In the genomic region with DNA sequence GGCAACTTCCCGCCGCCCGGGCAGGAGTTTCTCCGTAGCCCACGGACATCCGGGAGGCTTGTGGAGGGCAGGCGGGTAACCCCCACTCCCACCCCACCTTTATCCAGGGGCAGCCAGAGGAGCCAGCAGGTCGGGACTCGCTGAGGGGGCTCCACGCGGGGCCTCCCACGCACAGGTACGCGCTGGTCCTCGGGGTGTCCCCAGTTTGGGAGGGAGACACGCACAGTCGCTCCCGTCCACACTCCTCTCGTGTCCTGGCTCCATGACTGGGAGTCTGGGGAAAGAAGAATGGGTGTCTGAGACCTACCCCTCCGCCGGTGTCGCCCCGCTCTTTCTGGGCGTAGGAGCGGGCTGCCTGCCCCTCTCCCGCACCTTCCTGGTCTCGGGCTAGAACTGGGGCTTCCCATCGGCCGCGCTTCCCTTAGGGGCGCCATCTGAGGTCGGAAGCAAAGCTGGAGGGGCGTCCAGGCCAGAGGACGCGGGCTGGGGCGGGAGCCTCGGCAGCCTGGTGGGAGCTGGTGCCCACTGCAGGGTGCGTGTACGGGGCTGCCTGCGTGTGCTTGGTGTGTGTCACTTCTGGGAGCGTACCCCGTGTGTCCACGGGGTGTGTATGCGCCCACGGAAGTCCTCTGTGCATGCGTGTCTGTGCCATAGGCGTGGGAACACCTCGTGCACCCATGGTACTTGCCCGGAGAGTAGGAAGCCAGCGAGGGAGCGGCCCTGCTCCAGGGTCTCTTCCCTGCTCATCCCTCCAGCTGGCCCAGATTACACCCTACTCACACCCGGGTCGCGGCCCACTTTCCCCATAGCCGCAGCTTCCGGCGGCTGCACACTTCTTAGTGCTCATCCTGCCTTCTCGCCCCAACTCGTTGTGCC, we compare ENCODE assay signal across 9 cellular contexts.
DNase-seq lines count a peak whose midpoint lies in the region; ATAC-seq, FAIRE-seq and TF ChIP-seq lines count a peak whose summit lies in the region.
"Had no signal": no experiment of that assay in that cellular context is flagged by ENCODE, and none has a peak within 500 bp of the region (broad histone marks: within the 10 kb centered on the region; RNA-seq: fewer than 3 reads in every experiment).

No MANE protein-coding gene starts in this region.

- intact Hi-C loops in K562 (cut with micrococcal nuclease) = no loop called here

- H3K4me3 ChIP-seq in K562 = no peak overlapping the region

- DNase-seq in T-helper 2 cell treated with Interferon-gamma antibody and Interleukin-4, amounts not matched to agents 5 μg/mL and 100 μg/mL, for 36 hours (ENCODE audit: low spot score) = no peak
- no peak for DNase-seq in T-helper 2 cell
- DNase-seq in K562 (ENCODE audit: extremely low read depth in 1 of 4, low spot score in 3 of 4) = no peak
- no peak for DNase-seq in memory B cell (ENCODE audit: low spot score in 2 of 2)
- peak; percentile 9 for DNase-seq in superior temporal gyrus (ENCODE audit: extremely low spot score)
- no peak for DNase-seq in NCI-H1436 treated with DMSO at 0.1 percent for 48 hours (lab: John Stamatoyannopoulos, UW)
- no peak for DNase-seq in GM03348 (ENCODE audit: low spot score)
- DNase-seq: midbrain had no signal

- peak; percentile 8 for ATAC-seq in K562
- ATAC-seq in memory B cell (ENCODE audit: low read depth) = peak; percentile 24
- no peak for ATAC-seq in GM21723 (IDR thresholded peaks at IDR 0.05; ENCODE audit: unreplicated experiment)

- no peaks in the 10 kb centered on the region for H3K9me3 ChIP-seq in K562 (replicated peaks; ENCODE audit: control insufficient read depth, insufficient read depth, low read depth, low read length)

- TF ChIP-seq CTCF in K562 (IDR thresholded peaks at IDR 0.05 in 2 of 3, conservative IDR thresholded peaks at IDR 0.05 in 1 of 3; ENCODE audit: insufficient read depth in 2 of 3, low read depth in 1 of 3, low read length in 3 of 3) = no peak

- H3K36me3 ChIP-seq in K562 (ENCODE audit: control insufficient read depth, insufficient read depth, low read length) = no peaks in the 10 kb centered on the region

- no peak overlapping the region for H3K4me2 ChIP-seq in K562 (ENCODE audit: insufficient read depth, low read length)

- 24% methylated on average over 55 of the region's 59 CpGs for WGBS in K562 (ENCODE audit: insufficient coverage, low coverage, missing lambda C conversion rate)

- BruUV-seq in K562 (replicated peaks; lab: Mats Ljungman, UMichigan) = no TSS peak

- no peak for TF ChIP-seq EP300 in K562 (IDR thresholded peaks at IDR 0.05; ENCODE audit: low read length)

- no peaks in the 10 kb centered on the region for H3K79me2 ChIP-seq in K562 (ENCODE audit: control insufficient read depth, insufficient read depth, low read length)

- peaks cover 4% of the 10 kb centered on the region for H3K9me1 ChIP-seq in K562 (ENCODE audit: control insufficient read depth, insufficient read depth, low read length)

- peaks cover 14% of the 10 kb centered on the region for H4K20me1 ChIP-seq in K562 (replicated peaks; ENCODE audit: control insufficient read depth, insufficient read depth, low read length)

- no peaks in the 10 kb centered on the region for H3K9me3 Mint-ChIP-seq in T-helper 2 cell treated with Interferon-gamma antibody and Interleukin-4, amounts not matched to agents 5 μg/mL and 100 μg/mL, for 36 hours
- no peaks in the 10 kb centered on the region for H3K9me3 Mint-ChIP-seq in memory B cell

- FAIRE-seq in K562 (lab: Jason Lieb, UNC) = no peak

- in situ Hi-C loops in K562 (cut with MboI) = no loop called here

- TF ChIP-seq RAD21 in K562 (CRISPR knock-in tag; conservative IDR thresholded peaks at IDR 0.05 in 1 of 2, IDR thresholded peaks at IDR 0.05 in 1 of 2) = no peak

- no peak overlapping the region for H3K27ac ChIP-seq in K562 (ENCODE audit: extremely low read depth, low read depth, low read length)

- H3K9ac ChIP-seq in K562 (ENCODE audit: insufficient read depth in 1 of 2, low read depth in 2 of 2, low read length in 2 of 2) = no peak overlapping the region

- POLR2A ChIA-PET in K562 (lab: Yijun Ruan, JAX) = interaction anchor here (0.6 to 0.7 kb wide), 2 partner anchors 442 to 692 kb away, joined by 3 read pairs; no protein-coding TSS in a partner anchor

- H3K27me3 ChIP-seq in K562 (ENCODE audit: control insufficient read depth in 2 of 2, insufficient read depth in 2 of 2, low read length in 2 of 2) = peaks cover 29 to 70% of the 10 kb centered on the region in 2 experiments; a peak in 4 of 5 replicates

- TF ChIP-seq POLR2A in K562 (conservative IDR thresholded peaks at IDR 0.05) = no peak

- H3K27ac Mint-ChIP-seq in T-helper 2 cell treated with Interferon-gamma antibody and Interleukin-4, amounts not matched to agents 5 μg/mL and 100 μg/mL, for 36 hours = no peak overlapping the region
- H3K27ac Mint-ChIP-seq in memory B cell = no peak overlapping the region

- H3K36me3 Mint-ChIP-seq in T-helper 2 cell treated with Interferon-gamma antibody and Interleukin-4, amounts not matched to agents 5 μg/mL and 100 μg/mL, for 36 hours (ENCODE audit: low read depth) = no peaks in the 10 kb centered on the region
- no peaks in the 10 kb centered on the region for H3K36me3 Mint-ChIP-seq in memory B cell

- CTCF ChIA-PET in K562 (lab: Yijun Ruan, JAX; ENCODE audit: low intra/inter-chr PET ratio) = no interaction called here

- H3K27me3 Mint-ChIP-seq in T-helper 2 cell treated with Interferon-gamma antibody and Interleukin-4, amounts not matched to agents 5 μg/mL and 100 μg/mL, for 36 hours (ENCODE audit: low read depth) = peaks cover 60% of the 10 kb centered on the region
- peaks cover 19% of the 10 kb centered on the region for H3K27me3 Mint-ChIP-seq in memory B cell

- peaks cover 4% of the 10 kb centered on the region for H3K4me1 Mint-ChIP-seq in T-helper 2 cell treated with Interferon-gamma antibody and Interleukin-4, amounts not matched to agents 5 μg/mL and 100 μg/mL, for 36 hours (ENCODE audit: low read depth)
- H3K4me1 Mint-ChIP-seq in memory B cell = peaks cover 21% of the 10 kb centered on the region

- no peak overlapping the region for H2AFZ ChIP-seq in K562 (ENCODE audit: low read depth, low read length)

- H3K4me3 Mint-ChIP-seq in T-helper 2 cell treated with Interferon-gamma antibody and Interleukin-4, amounts not matched to agents 5 μg/mL and 100 μg/mL, for 36 hours = peak overlapping the region; percentile 41
- peak overlapping the region; percentile 37 for H3K4me3 Mint-ChIP-seq in memory B cell

- peaks cover 0 to 24% of the 10 kb centered on the region in 2 experiments; a peak in 2 of 5 replicates for H3K4me1 ChIP-seq in K562 (replicated peaks in 1 of 2; ENCODE audit: control insufficient read depth in 2 of 2, insufficient read depth in 2 of 2, low read length in 2 of 2)

TF ChIP-seq in K562, 482 proteins besides CTCF, POLR2A, EP300 and RAD21:
- TF ChIP-seq ZNF184 (CRISPR knock-in tag; IDR thresholded peaks at IDR 0.05) (0 out of 2 replicates have a peak, but pooled peaks have one; percentile 25), YBX1 (IDR thresholded peaks at IDR 0.05) (no peak), CEBPG (CRISPR knock-in tag; IDR thresholded peaks at IDR 0.05) (no peak), CEBPG (tag; conservative IDR thresholded peaks at IDR 0.05 in 1 of 2, IDR thresholded peaks at IDR 0.05 in 1 of 2) (peak in 1 of 2 experiments; percentile 18; a peak in 1 of 4 replicates)
- TF ChIP-seq, protein P1, sequence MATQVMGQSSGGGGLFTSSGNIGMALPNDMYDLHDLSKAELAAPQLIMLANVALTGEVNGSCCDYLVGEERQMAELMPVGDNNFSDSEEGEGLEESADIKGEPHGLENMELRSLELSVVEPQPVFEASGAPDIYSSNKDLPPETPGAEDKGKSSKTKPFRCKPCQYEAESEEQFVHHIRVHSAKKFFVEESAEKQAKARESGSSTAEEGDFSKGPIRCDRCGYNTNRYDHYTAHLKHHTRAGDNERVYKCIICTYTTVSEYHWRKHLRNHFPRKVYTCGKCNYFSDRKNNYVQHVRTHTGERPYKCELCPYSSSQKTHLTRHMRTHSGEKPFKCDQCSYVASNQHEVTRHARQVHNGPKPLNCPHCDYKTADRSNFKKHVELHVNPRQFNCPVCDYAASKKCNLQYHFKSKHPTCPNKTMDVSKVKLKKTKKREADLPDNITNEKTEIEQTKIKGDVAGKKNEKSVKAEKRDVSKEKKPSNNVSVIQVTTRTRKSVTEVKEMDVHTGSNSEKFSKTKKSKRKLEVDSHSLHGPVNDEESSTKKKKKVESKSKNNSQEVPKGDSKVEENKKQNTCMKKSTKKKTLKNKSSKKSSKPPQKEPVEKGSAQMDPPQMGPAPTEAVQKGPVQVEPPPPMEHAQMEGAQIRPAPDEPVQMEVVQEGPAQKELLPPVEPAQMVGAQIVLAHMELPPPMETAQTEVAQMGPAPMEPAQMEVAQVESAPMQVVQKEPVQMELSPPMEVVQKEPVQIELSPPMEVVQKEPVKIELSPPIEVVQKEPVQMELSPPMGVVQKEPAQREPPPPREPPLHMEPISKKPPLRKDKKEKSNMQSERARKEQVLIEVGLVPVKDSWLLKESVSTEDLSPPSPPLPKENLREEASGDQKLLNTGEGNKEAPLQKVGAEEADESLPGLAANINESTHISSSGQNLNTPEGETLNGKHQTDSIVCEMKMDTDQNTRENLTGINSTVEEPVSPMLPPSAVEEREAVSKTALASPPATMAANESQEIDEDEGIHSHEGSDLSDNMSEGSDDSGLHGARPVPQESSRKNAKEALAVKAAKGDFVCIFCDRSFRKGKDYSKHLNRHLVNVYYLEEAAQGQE (CRISPR knock-in tag; IDR thresholded peaks at IDR 0.05; ENCODE audit: low read depth) = 0 out of 2 replicates have a peak, but pooled peaks have one; percentile 37
